8 cellular contexts compared by ENCODE assay signal in genomic region chr1:31944205-31945089, GRCh38. TPM values are rescaled to one million over a fixed set of nuclear protein-coding genes. Genes with fewer than 3 reads are reported as not detected.
A peak's percentile ranks its signal among the peaks of the same experiment; 100 is the strongest.
DNase-seq lines count a peak whose midpoint lies in the region; ATAC-seq and TF ChIP-seq lines count a peak whose summit lies in the region.

No MANE protein-coding gene starts in this region.

- H3K36me3 ChIP-seq in Loucy (ENCODE audit: insufficient read depth, low read length) (no peaks in the 10 kb centered on the region), mesenchymal stem cell (ENCODE audit: control insufficient read depth in 1 of 2, insufficient read depth in 2 of 2, low read depth in 1 of 2, low read length in 2 of 2) (no peaks in the 10 kb centered on the region)
- no peaks in the 10 kb centered on the region for H3K36me3 ChIP-seq in effector memory CD4-positive, alpha-beta T cell (ENCODE audit: control insufficient read depth, insufficient read depth, low read length)

- no peaks in the 10 kb centered on the region for H3K9me3 ChIP-seq in Loucy (ENCODE audit: insufficient read depth, low read depth, low read length)
- H3K9me3 ChIP-seq in effector memory CD4-positive, alpha-beta T cell (ENCODE audit: control insufficient read depth, low read length): no peaks in the 10 kb centered on the region
- H3K9me3 ChIP-seq in mesenchymal stem cell (ENCODE audit: control insufficient read depth, low read length): no peaks in the 10 kb centered on the region

- H2BK5ac ChIP-seq in mesenchymal stem cell (ENCODE audit: low read depth, low read length, poor library complexity, severe bottlenecking): peak overlapping the region; percentile 87

- peak overlapping the region in 1 of 2 experiments; percentile 34 for H3K23ac ChIP-seq in mesenchymal stem cell (ENCODE audit: low read length in 2 of 2)

- H3K9ac ChIP-seq in Loucy (ENCODE audit: low read depth, low read length, poor library complexity, severe bottlenecking) (peak overlapping the region; percentile 72), mesenchymal stem cell (ENCODE audit: low read length) (peak overlapping the region; percentile 95)

- H3K79me1 ChIP-seq in mesenchymal stem cell (replicated peaks; ENCODE audit: low read length, poor library complexity, severe bottlenecking): no peaks in the 10 kb centered on the region

- H3K27ac ChIP-seq in effector memory CD4-positive, alpha-beta T cell (ENCODE audit: insufficient read depth, low read length, poor library complexity, severe bottlenecking): peak overlapping the region; percentile 82
- peak overlapping the region; percentile 87 for H3K27ac ChIP-seq in mesenchymal stem cell (ENCODE audit: low read length, poor library complexity, severe bottlenecking)

- DNase-seq in D341Med (ENCODE audit: low spot score) (peak; percentile 19), mesenchymal stem cell (peak; percentile 95), SHP77 (lab: John Stamatoyannopoulos, UW) (no peak)
- peak; percentile 74 to 76 for DNase-seq in activated CD4-positive, alpha-beta T cell treated with anti-CD3 and anti-CD28 coated beads, Interleukin-2, amount 50 U/mL, for 4 hours
- peak; percentile 50 to 68 (median 64) for DNase-seq in effector memory CD4-positive, alpha-beta T cell
- peak; percentile 72 to 76 for DNase-seq in stimulated activated CD8-positive, alpha-beta memory T cell treated with anti-CD3 and anti-CD28 coated beads, Interleukin-15, amount 100 ng/mL, for 48 hours (ENCODE audit: low read depth in 2 of 2)

- H3K4me2 ChIP-seq in Loucy (ENCODE audit: low read depth, low read length, poor library complexity, severe bottlenecking) (peak overlapping the region; percentile 86), mesenchymal stem cell (ENCODE audit: low read length, poor library complexity, severe bottlenecking) (peak overlapping the region; percentile 60)

- no peaks in the 10 kb centered on the region; the same call in 1 of the 2 replicates for H3K79me2 ChIP-seq in Loucy (ENCODE audit: insufficient read depth, low read length)

- peak overlapping the region in 1 of 2 experiments; percentile 11 for H2BK12ac ChIP-seq in mesenchymal stem cell (ENCODE audit: low read length in 2 of 2)

- peaks cover 15% of the 10 kb centered on the region; the same call in 1 of the 2 replicates for H3F3A ChIP-seq in Loucy (ENCODE audit: low read depth)

- H3K4ac ChIP-seq in mesenchymal stem cell (ENCODE audit: low read depth in 1 of 2, low read length in 2 of 2): peak overlapping the region; percentile 34 to 98

- no peaks in the 10 kb centered on the region for H3K9me2 ChIP-seq in Loucy (replicated peaks; ENCODE audit: low read depth, low read length)

- H3K27me3 ChIP-seq in Loucy (ENCODE audit: insufficient read depth, low read length, poor library complexity, severe bottlenecking) (no peaks in the 10 kb centered on the region), mesenchymal stem cell (ENCODE audit: control insufficient read depth in 1 of 2, insufficient read depth in 1 of 2, low read length in 2 of 2) (no peaks in the 10 kb centered on the region)
- H3K27me3 ChIP-seq in effector memory CD4-positive, alpha-beta T cell (replicated peaks; ENCODE audit: control insufficient read depth, insufficient read depth, low read length, poor library complexity, severe bottlenecking): no peaks in the 10 kb centered on the region

- peak; percentile 43 for ATAC-seq in GM21717 (IDR thresholded peaks at IDR 0.05; ENCODE audit: unreplicated experiment)

- H4K8ac ChIP-seq in mesenchymal stem cell (ENCODE audit: low read length): peak overlapping the region; percentile 94

- 2% methylated on average over 55 of the region's 56 CpGs for WGBS in mesenchymal stem cell

- H4K20me1 ChIP-seq in Loucy (ENCODE audit: insufficient read depth, low read length, poor library complexity, severe bottlenecking): no peaks in the 10 kb centered on the region

- H2BK15ac ChIP-seq in mesenchymal stem cell (ENCODE audit: low read depth, poor library complexity, severe bottlenecking): peak overlapping the region; percentile 99

- peak overlapping the region; percentile 98 for H2BK120ac ChIP-seq in mesenchymal stem cell (ENCODE audit: low read depth, low read length)

- peak overlapping the region; percentile 96 for H4K91ac ChIP-seq in mesenchymal stem cell (ENCODE audit: low read length)

- H3K14ac ChIP-seq in mesenchymal stem cell (ENCODE audit: low read length in 2 of 2): peak overlapping the region in 1 of 2 experiments; percentile 35

- H3K4me3 ChIP-seq in Loucy (ENCODE audit: low read length, poor library complexity, severe bottlenecking) (peak overlapping the region; percentile 71), mesenchymal stem cell (ENCODE audit: insufficient read depth in 1 of 2, low read depth in 1 of 2, low read length in 2 of 2) (peak overlapping the region in 1 of 2 experiments; percentile 61)
- H3K4me3 ChIP-seq in effector memory CD4-positive, alpha-beta T cell (ENCODE audit: insufficient read depth, low read depth, low read length, poor library complexity, severe bottlenecking): peak overlapping the region; percentile 65

- H3K18ac ChIP-seq in mesenchymal stem cell (ENCODE audit: low read depth in 1 of 2, low read length in 2 of 2): peak overlapping the region; percentile 81 to 97

- TF ChIP-seq CTCF in Loucy (conservative IDR thresholded peaks at IDR 0.05; ENCODE audit: low read length): no peak

- H3K4me1 ChIP-seq in Loucy (ENCODE audit: insufficient read depth, low read length, poor library complexity, severe bottlenecking) (peaks cover 46% of the 10 kb centered on the region), mesenchymal stem cell (ENCODE audit: control insufficient read depth, insufficient read depth, low read depth, low read length) (peaks cover 18% of the 10 kb centered on the region)
- H3K4me1 ChIP-seq in effector memory CD4-positive, alpha-beta T cell (ENCODE audit: control insufficient read depth, insufficient read depth, low read length, poor library complexity, severe bottlenecking): peaks cover 40% of the 10 kb centered on the region

- H2AK5ac ChIP-seq in mesenchymal stem cell (ENCODE audit: low read length, severe bottlenecking): peak overlapping the region; percentile 32

- H2AFZ ChIP-seq in Loucy (ENCODE audit: low read length) (peak overlapping the region; percentile 19; the same call in 1 of the 2 replicates), mesenchymal stem cell (ENCODE audit: low read depth, low read length) (peak overlapping the region; percentile 3)

RNA-seq across cellular contexts. Expression of gene PTP4A2, which starts 6.3 kb away (rescaled TPM):
- 541 TPM for polyA plus RNA-seq in mesenchymal stem cell (2013, experiment 1 of 2)
- polyA plus RNA-seq in mesenchymal stem cell (2013, experiment 2 of 2): 563 TPM

Comparison
In these comparisons a context has a peak if more than half of its experiments do, and no peak if none do; other contexts are left out.
1. DNase-seq: peak in D341Med (single experiment), activated CD4-positive, alpha-beta T cell treated with anti-CD3 and anti-CD28 coated beads, Interleukin-2, amount 50 U/mL, for 4 hours (2 of 2), effector memory CD4-positive, alpha-beta T cell (3 of 3), mesenchymal stem cell (single experiment) and stimulated activated CD8-positive, alpha-beta memory T cell treated with anti-CD3 and anti-CD28 coated beads, Interleukin-15, amount 100 ng/mL, for 48 hours (2 of 2); none in SHP77 (0 of 2).